10 cellular contexts compared by ENCODE assay signal in the genomic region with DNA sequence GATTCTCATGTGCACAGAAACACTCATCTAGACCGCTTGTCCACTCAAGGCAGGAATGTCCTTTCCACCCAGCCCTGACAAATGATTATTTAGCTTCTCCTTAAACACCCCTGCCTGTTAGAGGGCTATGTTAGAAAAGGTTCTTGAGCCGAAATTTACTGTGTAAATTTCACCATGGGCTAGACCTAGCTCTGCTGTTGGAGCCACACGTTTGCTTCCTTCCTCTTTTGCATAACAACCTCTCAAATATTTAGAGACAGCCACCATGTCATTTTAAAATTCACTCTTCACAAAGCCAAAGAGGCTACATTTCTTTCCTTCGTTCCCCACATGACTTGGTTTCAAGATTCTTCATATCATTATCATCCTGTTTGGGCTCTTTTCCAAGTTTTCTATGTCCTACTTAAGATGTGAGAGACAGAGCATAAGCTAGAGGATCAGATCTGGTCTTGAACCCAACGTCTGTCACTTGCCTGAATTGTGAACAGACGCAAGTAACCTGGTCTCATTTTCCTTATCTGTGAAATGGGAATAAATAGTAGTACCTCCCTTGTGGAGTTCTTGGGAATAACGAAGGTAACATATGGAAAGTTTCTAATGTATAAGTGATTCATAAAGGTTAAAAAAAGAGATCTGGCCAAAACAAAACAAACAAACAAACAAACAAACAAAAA. TPM values are rescaled to one million over a fixed set of nuclear protein-coding genes. Genes with fewer than 3 reads are reported as not detected.
DNase-seq lines count a peak whose midpoint lies in the region; FAIRE-seq and TF ChIP-seq lines count a peak whose summit lies in the region.
"Had no signal": no experiment of that assay in that cellular context is flagged by ENCODE, and none has a peak within 500 bp of the region (broad histone marks: within the 10 kb centered on the region; RNA-seq: fewer than 3 reads in every experiment).

No MANE protein-coding gene starts in this region.

- peak overlapping the region; percentile 57 for H3K4me3 Mint-ChIP-seq in activated naive CD4-positive, alpha-beta T cell treated with anti-CD3 and anti-CD28 coated beads, Interleukin-2, amount 10 ng/mL, durations not matched to agents 7 days and 5 days

- no peak for DNase-seq in activated naive CD4-positive, alpha-beta T cell treated with anti-CD3 and anti-CD28 coated beads, Interleukin-2, amount 10 ng/mL, durations not matched to agents 7 days and 5 days
- DNase-seq in activated naive CD4-positive, alpha-beta T cell treated with Interleukin-2 at 50 U/mL for 16 hours, result no peak
- DNase-seq in SIG-M5 (lab: John Stamatoyannopoulos, UW) (peak; percentile 36), amniotic epithelial cell (ENCODE audit: low read depth) (peak; percentile 35), thyroid gland (no peak), NK-92 (lab: John Stamatoyannopoulos, UW; ENCODE audit: unreplicated experiment) (no peak), kidney (no peak), suprapubic skin (ENCODE audit: low spot score in 2 of 2) (no peak)
- DNase-seq: NCI-H1436, NCI-H774 had no signal

- H3K27me3 Mint-ChIP-seq in activated naive CD4-positive, alpha-beta T cell treated with anti-CD3 and anti-CD28 coated beads, Interleukin-2, amount 10 ng/mL, durations not matched to agents 7 days and 5 days, result no peaks in the 10 kb centered on the region

- H3K9me3 Mint-ChIP-seq in activated naive CD4-positive, alpha-beta T cell treated with anti-CD3 and anti-CD28 coated beads, Interleukin-2, amount 10 ng/mL, durations not matched to agents 7 days and 5 days, result no peaks in the 10 kb centered on the region

- no peak for TF ChIP-seq POLR2A in thyroid gland (IDR thresholded peaks at IDR 0.05)
- TF ChIP-seq POLR2A in suprapubic skin (IDR thresholded peaks at IDR 0.05), result no peak

- H3K9me3 ChIP-seq in thyroid gland, result no peaks in the 10 kb centered on the region
- H3K9me3 ChIP-seq in kidney (ENCODE audit: control insufficient read depth in 1 of 2, low read length in 2 of 2), result no peaks in the 10 kb centered on the region
- no peaks in the 10 kb centered on the region for H3K9me3 ChIP-seq in suprapubic skin

- TF ChIP-seq CTCF in thyroid gland (IDR thresholded peaks at IDR 0.05) (no peak), kidney (IDR thresholded peaks at IDR 0.05; ENCODE audit: borderline replicate concordance, extremely low read depth, insufficient read depth) (no peak), suprapubic skin (IDR thresholded peaks at IDR 0.05) (no peak)

- TF ChIP-seq EP300 in suprapubic skin (IDR thresholded peaks at IDR 0.05), result no peak

- no peaks in the 10 kb centered on the region for H3K36me3 ChIP-seq in thyroid gland
- H3K36me3 ChIP-seq in kidney (ENCODE audit: control insufficient read depth in 1 of 2, insufficient read depth in 2 of 2, low read length in 2 of 2), result no peaks in the 10 kb centered on the region
- no peaks in the 10 kb centered on the region for H3K36me3 ChIP-seq in suprapubic skin

- H3K4me1 Mint-ChIP-seq in activated naive CD4-positive, alpha-beta T cell treated with anti-CD3 and anti-CD28 coated beads, Interleukin-2, amount 10 ng/mL, durations not matched to agents 7 days and 5 days, result peaks cover 65% of the 10 kb centered on the region

- H3K27ac ChIP-seq in thyroid gland, result peak overlapping the region in 2 of 3 donors; percentile 20 to 27
- H3K27ac ChIP-seq in kidney (ENCODE audit: low read depth in 2 of 2, low read length in 2 of 2), result no peak overlapping the region
- no peak overlapping the region for H3K27ac ChIP-seq in suprapubic skin

- WGBS in thyroid gland, 2 donors, result 59 to 72% methylated on average over 7 of the region's 7 CpGs
- WGBS in suprapubic skin, result 51% methylated on average over 7 of the region's 7 CpGs

- peaks cover 39% of the 10 kb centered on the region for H3K36me3 Mint-ChIP-seq in activated naive CD4-positive, alpha-beta T cell treated with anti-CD3 and anti-CD28 coated beads, Interleukin-2, amount 10 ng/mL, durations not matched to agents 7 days and 5 days

- CTCF ChIA-PET in activated naive CD4-positive, alpha-beta T cell treated with anti-CD3 and anti-CD28 coated beads, Interleukin-2, amount 10 ng/mL, durations not matched to agents 7 days and 5 days (lab: Charles Lee), result no interaction called here

- H3K4me1 ChIP-seq in thyroid gland (peaks cover 15 to 17% of the 10 kb centered on the region in 2 donors), kidney (ENCODE audit: control insufficient read depth in 1 of 2, insufficient read depth in 1 of 2, low read depth in 1 of 2, low read length in 2 of 2) (no peaks in the 10 kb centered on the region), suprapubic skin (no peaks in the 10 kb centered on the region)

- H3K27me3 ChIP-seq in thyroid gland, result no peaks in the 10 kb centered on the region
- H3K27me3 ChIP-seq in suprapubic skin, result no peaks in the 10 kb centered on the region

- H3K4me3 ChIP-seq in thyroid gland (replicated peaks in 1 of 3) (no peak overlapping the region), kidney (ENCODE audit: low read length in 2 of 2) (no peak overlapping the region), suprapubic skin (no peak overlapping the region)

- H3K9ac ChIP-seq in kidney (ENCODE audit: low read length in 2 of 2), result no peak overlapping the region

- H3K27ac Mint-ChIP-seq in activated naive CD4-positive, alpha-beta T cell treated with anti-CD3 and anti-CD28 coated beads, Interleukin-2, amount 10 ng/mL, durations not matched to agents 7 days and 5 days, result peak overlapping the region; percentile 87

- no peak for FAIRE-seq in kidney (lab: Jason Lieb, UNC)

- intact Hi-C loops in thyroid gland (cut with DNase I), result no loop called here
- intact Hi-C loops in kidney (cut with DNase I), result no loop called here

RNA-seq across cellular contexts. Expression of a gene that starts 6.6 kb away (rescaled TPM):
- total RNA-seq in thyroid gland, result 10 to 100 TPM; 36.0 to 50.0 (median 41.1) TPM
- 49.5 TPM for total RNA-seq in kidney
- 11.4 TPM for polyA plus RNA-seq in kidney (ENCODE audit: insufficient read depth, low read depth, low replicate concordance)
- total RNA-seq in suprapubic skin, result 1 to 10 TPM; 3.9 to 9.4 (median 5.7) TPM

Comparison
In these comparisons a context has a peak if more than half of its experiments do, and no peak if none do; other contexts are left out.
1. DNase-seq: peak in SIG-M5 (single experiment) and amniotic epithelial cell (single experiment); none in activated naive CD4-positive, alpha-beta T cell treated with anti-CD3 and anti-CD28 coated beads, Interleukin-2, amount 10 ng/mL, durations not matched to agents 7 days and 5 days (single experiment), activated naive CD4-positive, alpha-beta T cell treated with Interleukin-2 at 50 U/mL for 16 hours (single experiment), thyroid gland (0 of 2), NK-92 (single experiment), kidney (single experiment) and suprapubic skin (0 of 2).
2. H3K27ac ChIP-seq: peak in thyroid gland (2 of 3); none in kidney (0 of 2) and suprapubic skin (single experiment).